Comparison of ENCODE assay signal across 8 cellular contexts in the genomic region with DNA sequence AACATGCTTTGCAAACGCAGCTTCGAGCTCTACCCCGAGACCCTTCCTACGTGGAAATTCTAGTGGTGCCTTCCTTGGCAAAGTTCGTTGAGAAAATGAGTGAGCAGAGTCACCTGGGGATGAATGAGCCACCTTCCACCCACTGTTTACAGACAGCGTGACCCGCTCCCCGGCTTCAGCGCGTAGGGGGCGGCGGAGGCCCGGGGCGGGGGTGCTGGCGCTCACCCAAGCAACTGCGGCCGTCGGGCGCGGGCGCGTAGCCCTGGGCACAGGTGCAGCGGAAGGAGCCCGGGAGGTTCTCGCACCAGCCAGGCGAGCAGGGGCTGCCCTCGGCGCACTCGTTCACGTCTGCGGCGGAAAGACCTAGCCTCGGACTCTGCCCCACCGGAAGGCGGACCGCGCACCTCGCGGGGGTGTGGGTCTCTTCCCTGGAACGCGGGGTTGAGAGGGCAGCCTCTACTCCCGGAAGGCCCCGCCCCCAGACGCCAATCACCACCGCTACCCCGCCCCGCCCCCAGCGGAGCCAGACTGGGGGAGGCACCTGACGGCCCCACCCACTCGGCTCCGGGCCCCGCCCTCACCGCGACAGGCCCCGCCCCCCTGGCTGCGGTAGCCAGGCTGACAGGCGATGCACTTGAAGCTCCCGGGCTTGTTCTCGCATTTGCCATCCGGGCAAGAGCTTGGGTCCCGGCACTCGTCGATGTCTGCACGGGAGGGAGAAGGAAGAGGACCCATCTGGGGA. TPM values are rescaled to one million over a fixed set of nuclear protein-coding genes. Genes with fewer than 3 reads are reported as not detected.
DNase-seq lines count a peak whose midpoint lies in the region; ATAC-seq lines count a peak whose summit lies in the region.

No MANE protein-coding gene starts in this region.

- ATAC-seq in GM18867 (IDR thresholded peaks at IDR 0.05; ENCODE audit: unreplicated experiment), result peak; percentile 61
- ATAC-seq in HG03039 (IDR thresholded peaks at IDR 0.05; ENCODE audit: unreplicated experiment), result peak; percentile 62
- ATAC-seq in naive thymus-derived CD4-positive, alpha-beta T cell, result peak; percentile 96
- ATAC-seq in stimulated activated naive CD8-positive, alpha-beta T cell treated with anti-CD3 and anti-CD28 coated beads, Interleukin-15, Interleukin-2, amounts not matched to agents 100 U/mL and 50 U/mL, for 24 hours, result peak; percentile 85

- peaks cover 52% of the 10 kb centered on the region for H3K4me1 Mint-ChIP-seq in activated CD4-positive, alpha-beta T cell treated with anti-CD3 and anti-CD28 coated beads, Interleukin-2, amount 10 ng/mL, durations not matched to agents 7 days and 5 days
- peaks cover 40 to 73% (median 54%) of the 10 kb centered on the region in 7 donors for H3K4me1 Mint-ChIP-seq in naive thymus-derived CD4-positive, alpha-beta T cell

- H3K27me3 ChIP-seq in ectodermal cell (ENCODE audit: control insufficient read depth, insufficient read depth, low read length, poor library complexity, severe bottlenecking), result peaks cover 71% of the 10 kb centered on the region
- no peaks in the 10 kb centered on the region for H3K27me3 ChIP-seq in naive thymus-derived CD4-positive, alpha-beta T cell (ENCODE audit: control insufficient read depth in 2 of 2, insufficient read depth in 2 of 2, low read length in 2 of 2)

- H3K27ac Mint-ChIP-seq in activated CD4-positive, alpha-beta T cell treated with anti-CD3 and anti-CD28 coated beads, Interleukin-2, amount 10 ng/mL, durations not matched to agents 7 days and 5 days, result peak overlapping the region; percentile 92
- H3K27ac Mint-ChIP-seq in naive thymus-derived CD4-positive, alpha-beta T cell, result peak overlapping the region; percentile 86 to 98 (median 88)

- H3K27me3 Mint-ChIP-seq in activated CD4-positive, alpha-beta T cell treated with anti-CD3 and anti-CD28 coated beads, Interleukin-2, amount 10 ng/mL, durations not matched to agents 7 days and 5 days, result no peaks in the 10 kb centered on the region
- no peaks in the 10 kb centered on the region for H3K27me3 Mint-ChIP-seq in naive thymus-derived CD4-positive, alpha-beta T cell

- peak overlapping the region; percentile 70 for H3K4me3 Mint-ChIP-seq in activated CD4-positive, alpha-beta T cell treated with anti-CD3 and anti-CD28 coated beads, Interleukin-2, amount 10 ng/mL, durations not matched to agents 7 days and 5 days
- peak overlapping the region; percentile 39 to 86 (median 84) for H3K4me3 Mint-ChIP-seq in naive thymus-derived CD4-positive, alpha-beta T cell

- DNase-seq in NCI-H2196 treated with DMSO at 0.1 percent for 48 hours (lab: John Stamatoyannopoulos, UW; ENCODE audit: unreplicated experiment) (peak; percentile 87), NCI-H446 (lab: John Stamatoyannopoulos, UW) (no peak)
- DNase-seq in activated CD4-positive, alpha-beta T cell treated with anti-CD3 and anti-CD28 coated beads, Interleukin-2, amount 10 ng/mL, durations not matched to agents 7 days and 5 days, result peak; percentile 97
- DNase-seq in naive thymus-derived CD4-positive, alpha-beta T cell, result peak; percentile 95 to 100 (median 98)
- peak; percentile 99 for DNase-seq in stimulated activated naive CD8-positive, alpha-beta T cell treated with anti-CD3 and anti-CD28 coated beads, Interleukin-15, Interleukin-2, amounts not matched to agents 100 U/mL and 50 U/mL, for 24 hours

- peaks cover 23% of the 10 kb centered on the region for H3K36me3 Mint-ChIP-seq in activated CD4-positive, alpha-beta T cell treated with anti-CD3 and anti-CD28 coated beads, Interleukin-2, amount 10 ng/mL, durations not matched to agents 7 days and 5 days (ENCODE audit: low read depth)
- peaks cover 0 to 31% (median 9%) of the 10 kb centered on the region in 5 donors for H3K36me3 Mint-ChIP-seq in naive thymus-derived CD4-positive, alpha-beta T cell

- H3K4me3 ChIP-seq in ectodermal cell (ENCODE audit: insufficient read depth, low read depth, low read length), result peak overlapping the region; percentile 42
- peak overlapping the region; percentile 14 for H3K4me3 ChIP-seq in naive thymus-derived CD4-positive, alpha-beta T cell (ENCODE audit: low read length)

- H3K9me3 Mint-ChIP-seq in activated CD4-positive, alpha-beta T cell treated with anti-CD3 and anti-CD28 coated beads, Interleukin-2, amount 10 ng/mL, durations not matched to agents 7 days and 5 days, result no peaks in the 10 kb centered on the region
- peaks cover 0 to 2% (median 0%) of the 10 kb centered on the region in 11 donors for H3K9me3 Mint-ChIP-seq in naive thymus-derived CD4-positive, alpha-beta T cell

- POLR2A ChIA-PET in activated CD4-positive, alpha-beta T cell treated with anti-CD3 and anti-CD28 coated beads, Interleukin-2, amount 10 ng/mL, durations not matched to agents 7 days and 5 days (lab: Charles Lee), result interaction anchor here (0.6 kb wide), 1 partner anchor 53 kb away, joined by 3 read pairs; no protein-coding TSS in a partner anchor
- POLR2A ChIA-PET in naive thymus-derived CD4-positive, alpha-beta T cell (lab: Charles Lee), result interaction anchor here (0.7 to 14.3 kb wide), 11 partner anchors 9 to 411 kb away, joined by 3 to 186 read pairs (median 7); a partner anchor contains a TSS

- intact Hi-C loops in naive thymus-derived CD4-positive, alpha-beta T cell (cut with micrococcal nuclease), result loop anchor here (1.0 to 10.0 kb wide), 4 partner anchors 11 to 308 kb away; a partner anchor contains a TSS

- no peaks in the 10 kb centered on the region for H3K4me1 ChIP-seq in ectodermal cell (ENCODE audit: control insufficient read depth, insufficient read depth, low read length)
- peaks cover 27 to 41% of the 10 kb centered on the region in 2 donors for H3K4me1 ChIP-seq in naive thymus-derived CD4-positive, alpha-beta T cell (ENCODE audit: control insufficient read depth in 2 of 2, insufficient read depth in 2 of 2, low read length in 2 of 2)

- no peaks in the 10 kb centered on the region for H3K36me3 ChIP-seq in ectodermal cell (ENCODE audit: control insufficient read depth, insufficient read depth, low read length)
- peaks cover 0 to 36% (median 4%) of the 10 kb centered on the region in 3 experiments for H3K36me3 ChIP-seq in naive thymus-derived CD4-positive, alpha-beta T cell (ENCODE audit: control insufficient read depth in 2 of 3, insufficient read depth in 3 of 3, low read length in 3 of 3)

- no peak overlapping the region for H3K27ac ChIP-seq in ectodermal cell (ENCODE audit: insufficient read depth, low read depth, low read length, poor library complexity, severe bottlenecking)
- peak overlapping the region; percentile 75 for H3K27ac ChIP-seq in naive thymus-derived CD4-positive, alpha-beta T cell (ENCODE audit: low read depth, low read length)

- H3K9me3 ChIP-seq in ectodermal cell (ENCODE audit: control insufficient read depth, low read length), result no peaks in the 10 kb centered on the region
- H3K9me3 ChIP-seq in naive thymus-derived CD4-positive, alpha-beta T cell (ENCODE audit: control insufficient read depth in 2 of 3, low read length in 3 of 3), result no peaks in the 10 kb centered on the region

- CTCF ChIA-PET in activated CD4-positive, alpha-beta T cell treated with anti-CD3 and anti-CD28 coated beads, Interleukin-2, amount 10 ng/mL, durations not matched to agents 7 days and 5 days (lab: Charles Lee), result interaction anchor here (0.8 to 2.9 kb wide), 8 partner anchors 11 to 48 kb away, joined by 3 to 9 read pairs (median 4); a partner anchor contains a TSS
- CTCF ChIA-PET in naive thymus-derived CD4-positive, alpha-beta T cell (lab: Charles Lee), result interaction anchor here (0.6 to 1.8 kb wide), 8 partner anchors 10 to 238 kb away, joined by 3 to 9 read pairs (median 4); a partner anchor contains a TSS

- WGBS in ectodermal cell, 2 experiments, result 4% methylated on average over 64 of the region's 64 CpGs

RNA-seq across cellular contexts. Expression of a gene that starts 11.8 kb away (rescaled TPM):
- total RNA-seq in activated CD4-positive, alpha-beta T cell treated with anti-CD3 and anti-CD28 coated beads, Interleukin-2, amount 10 ng/mL, durations not matched to agents 7 days and 5 days, result 10 to 100 TPM; 80.2 to 92.5 TPM
- 9.3 TPM for polyA plus RNA-seq in ectodermal cell (2013, experiment 1 of 4)
- 11.2 TPM for polyA plus RNA-seq in ectodermal cell (2013, experiment 2 of 4)
- polyA plus RNA-seq in ectodermal cell (2013, experiment 3 of 4), result 15.5 TPM
- 13.8 TPM for polyA plus RNA-seq in ectodermal cell (2013, experiment 4 of 4)
- 100 to 1,000 TPM in 4 of 5 experiments, 10 to 100 TPM in 1; 91.4 to 288 (median 280) TPM for total RNA-seq in naive thymus-derived CD4-positive, alpha-beta T cell
- polyA plus RNA-seq in naive thymus-derived CD4-positive, alpha-beta T cell, result 10 to 100 TPM; 18.7 to 41.2 TPM

RNA-seq across cellular contexts. Expression of a gene that starts 21.5 kb away (rescaled TPM):
- total RNA-seq in activated CD4-positive, alpha-beta T cell treated with anti-CD3 and anti-CD28 coated beads, Interleukin-2, amount 10 ng/mL, durations not matched to agents 7 days and 5 days, result 10 to 100 TPM; 59.1 to 62.1 TPM
- polyA plus RNA-seq in ectodermal cell (2013, experiment 1 of 4), result 52.2 TPM
- polyA plus RNA-seq in ectodermal cell (2013, experiment 2 of 4), result 49.6 TPM
- polyA plus RNA-seq in ectodermal cell (2013, experiment 3 of 4), result 46.2 TPM
- polyA plus RNA-seq in ectodermal cell (2013, experiment 4 of 4), result 55.4 TPM
- total RNA-seq in naive thymus-derived CD4-positive, alpha-beta T cell, result 10 to 100 TPM; 63.2 to 79.8 (median 70.4) TPM
- polyA plus RNA-seq in naive thymus-derived CD4-positive, alpha-beta T cell, result 10 to 100 TPM; 27.0 to 69.1 TPM

RNA-seq across cellular contexts. Expression of a gene that starts 23.9 kb away (rescaled TPM):
- total RNA-seq in activated CD4-positive, alpha-beta T cell treated with anti-CD3 and anti-CD28 coated beads, Interleukin-2, amount 10 ng/mL, durations not matched to agents 7 days and 5 days, result 10 to 100 TPM; 32.4 to 35.4 TPM
- 38.2 TPM for polyA plus RNA-seq in ectodermal cell (2013, experiment 1 of 4)
- 41.3 TPM for polyA plus RNA-seq in ectodermal cell (2013, experiment 2 of 4)
- 33.5 TPM for polyA plus RNA-seq in ectodermal cell (2013, experiment 3 of 4)
- polyA plus RNA-seq in ectodermal cell (2013, experiment 4 of 4), result 38.4 TPM
- total RNA-seq in naive thymus-derived CD4-positive, alpha-beta T cell, result 10 to 100 TPM; 29.1 to 40.9 (median 32.9) TPM
- polyA plus RNA-seq in naive thymus-derived CD4-positive, alpha-beta T cell, result 10 to 100 TPM; 82.6 to 86.0 TPM

RNA-seq across cellular contexts. Expression of a gene that starts 25.9 kb away (rescaled TPM):
- total RNA-seq in activated CD4-positive, alpha-beta T cell treated with anti-CD3 and anti-CD28 coated beads, Interleukin-2, amount 10 ng/mL, durations not matched to agents 7 days and 5 days, result 10 to 100 TPM; 34.1 to 42.1 TPM
- 38.9 TPM for polyA plus RNA-seq in ectodermal cell (2013, experiment 1 of 4)
- 37.2 TPM for polyA plus RNA-seq in ectodermal cell (2013, experiment 2 of 4)
- 35.1 TPM for polyA plus RNA-seq in ectodermal cell (2013, experiment 3 of 4)
- polyA plus RNA-seq in ectodermal cell (2013, experiment 4 of 4), result 41.0 TPM
- 10 to 100 TPM; 33.0 to 59.7 (median 45.3) TPM for total RNA-seq in naive thymus-derived CD4-positive, alpha-beta T cell
- 100 to 1,000 TPM in 1 of 2 donors, 10 to 100 TPM in 1; 87.7 to 115 TPM for polyA plus RNA-seq in naive thymus-derived CD4-positive, alpha-beta T cell

RNA-seq across cellular contexts. Expression of a gene that starts 29.5 kb away (rescaled TPM):
- total RNA-seq in activated CD4-positive, alpha-beta T cell treated with anti-CD3 and anti-CD28 coated beads, Interleukin-2, amount 10 ng/mL, durations not matched to agents 7 days and 5 days, result 10 to 100 TPM; 69.2 to 96.7 TPM
- polyA plus RNA-seq in ectodermal cell (2013, experiment 1 of 4), result 5.0 TPM
- 6.8 TPM for polyA plus RNA-seq in ectodermal cell (2013, experiment 2 of 4)
- polyA plus RNA-seq in ectodermal cell (2013, experiment 3 of 4), result 5.3 TPM
- 7.5 TPM for polyA plus RNA-seq in ectodermal cell (2013, experiment 4 of 4)
- 100 to 1,000 TPM; 108 to 207 (median 128) TPM for total RNA-seq in naive thymus-derived CD4-positive, alpha-beta T cell
- polyA plus RNA-seq in naive thymus-derived CD4-positive, alpha-beta T cell, result 10 to 100 TPM; 12.3 to 14.2 TPM

Comparison
In these comparisons a context has a peak if more than half of its experiments do, and no peak if none do; other contexts are left out.
1. DNase-seq: peak in NCI-H2196 treated with DMSO at 0.1 percent for 48 hours (single experiment), activated CD4-positive, alpha-beta T cell treated with anti-CD3 and anti-CD28 coated beads, Interleukin-2, amount 10 ng/mL, durations not matched to agents 7 days and 5 days (single experiment), naive thymus-derived CD4-positive, alpha-beta T cell (9 of 9) and stimulated activated naive CD8-positive, alpha-beta T cell treated with anti-CD3 and anti-CD28 coated beads, Interleukin-15, Interleukin-2, amounts not matched to agents 100 U/mL and 50 U/mL, for 24 hours (single experiment); none in NCI-H446 (0 of 2).
2. Peak in every context shown above with its lines, with median percentiles within 50 percentile points of each other: ATAC-seq.